Comparison of ENCODE assay signal across 1 cellular context in the genomic region with DNA sequence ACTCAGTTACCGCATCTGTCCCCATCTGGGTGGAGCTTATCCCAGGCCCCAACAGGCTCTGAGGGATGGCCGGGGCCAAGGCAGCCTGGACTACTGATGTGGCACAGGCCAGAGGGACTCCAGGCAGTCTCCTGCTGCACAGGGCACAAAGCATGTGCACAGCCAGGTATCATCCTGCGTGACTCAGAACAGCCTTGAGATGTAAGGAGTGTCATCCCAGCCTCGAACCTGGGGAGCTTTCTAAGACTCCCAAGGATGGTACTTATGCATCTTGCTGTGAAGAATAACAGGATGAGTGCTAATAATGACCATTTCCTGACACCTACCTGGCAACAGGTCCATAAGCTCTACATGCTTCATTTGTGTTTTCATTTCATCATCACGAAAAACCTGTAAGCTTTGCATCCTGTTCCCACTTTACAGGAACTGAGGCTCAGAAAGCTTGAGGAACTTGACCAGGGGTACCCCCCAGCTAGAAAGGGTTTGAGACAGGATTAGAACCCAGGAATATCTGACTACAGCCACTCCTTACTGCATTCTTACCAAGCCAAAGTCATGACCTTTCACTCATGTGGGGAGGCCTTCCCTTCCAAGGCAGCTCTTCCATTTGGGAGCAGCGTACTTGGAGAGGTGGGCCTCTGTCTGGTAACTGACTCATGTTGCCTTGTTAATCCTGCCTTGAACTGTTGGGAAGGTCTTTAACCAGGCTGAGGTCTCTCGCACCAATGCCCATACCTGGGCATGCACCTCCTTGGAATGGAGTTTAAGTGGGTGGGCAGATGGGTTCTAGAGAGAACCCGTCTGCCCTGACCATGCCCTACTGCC.
A peak's percentile ranks its signal among the peaks of the same experiment; 100 is the strongest.
TF ChIP-seq lines count a peak whose summit lies in the region.

No MANE protein-coding gene starts in this region.

TF ChIP-seq in K562, 482 proteins besides CTCF, POLR2A, EP300 and RAD21 (continues in another document):
- 0 out of 2 replicates have a peak, but pooled peaks have one; percentile 51 for TF ChIP-seq TARDBP (IDR thresholded peaks at IDR 0.05)
- TF ChIP-seq KLF13 (tag; IDR thresholded peaks at IDR 0.05; ENCODE audit: borderline replicate concordance, low read depth) = 0 out of 2 replicates have a peak, but pooled peaks have one; percentile 15
- no peak for TF ChIP-seq DIDO1 (tag; IDR thresholded peaks at IDR 0.05; ENCODE audit: low read depth)
- no peak for TF ChIP-seq MYC (IDR thresholded peaks at IDR 0.05; ENCODE audit: low read depth, low read length)
- TF ChIP-seq MYC (CRISPR knock-in tag; IDR thresholded peaks at IDR 0.05; ENCODE audit: borderline replicate concordance, low read depth) = peak; percentile 71
- TF ChIP-seq, protein P1, sequence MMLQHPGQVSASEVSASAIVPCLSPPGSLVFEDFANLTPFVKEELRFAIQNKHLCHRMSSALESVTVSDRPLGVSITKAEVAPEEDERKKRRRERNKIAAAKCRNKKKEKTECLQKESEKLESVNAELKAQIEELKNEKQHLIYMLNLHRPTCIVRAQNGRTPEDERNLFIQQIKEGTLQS (IDR thresholded peaks at IDR 0.05) = 0 out of 2 replicates have a peak, but pooled peaks have one; percentile 26
- TF ChIP-seq, protein P1 (CRISPR knock-in tag; conservative IDR thresholded peaks at IDR 0.05) = no peak
- TF ChIP-seq CBFB (CRISPR knock-in tag; IDR thresholded peaks at IDR 0.05) = 0 out of 2 replicates have a peak, but pooled peaks have one; percentile 41
- no peak for TF ChIP-seq NR2C1 (IDR thresholded peaks at IDR 0.05)
- TF ChIP-seq NR2C1 (tag; IDR thresholded peaks at IDR 0.05) = 0 out of 2 replicates have a peak, but pooled peaks have one; percentile 7
- TF ChIP-seq CHD7 (IDR thresholded peaks at IDR 0.05; ENCODE audit: low read depth, low read length) = no peak
- TF ChIP-seq FOXM1 (IDR thresholded peaks at IDR 0.05; ENCODE audit: low read depth) = no peak
- no peak for TF ChIP-seq FOXM1 (CRISPR knock-in tag; IDR thresholded peaks at IDR 0.05; ENCODE audit: low read depth)
- TF ChIP-seq, protein P2, sequence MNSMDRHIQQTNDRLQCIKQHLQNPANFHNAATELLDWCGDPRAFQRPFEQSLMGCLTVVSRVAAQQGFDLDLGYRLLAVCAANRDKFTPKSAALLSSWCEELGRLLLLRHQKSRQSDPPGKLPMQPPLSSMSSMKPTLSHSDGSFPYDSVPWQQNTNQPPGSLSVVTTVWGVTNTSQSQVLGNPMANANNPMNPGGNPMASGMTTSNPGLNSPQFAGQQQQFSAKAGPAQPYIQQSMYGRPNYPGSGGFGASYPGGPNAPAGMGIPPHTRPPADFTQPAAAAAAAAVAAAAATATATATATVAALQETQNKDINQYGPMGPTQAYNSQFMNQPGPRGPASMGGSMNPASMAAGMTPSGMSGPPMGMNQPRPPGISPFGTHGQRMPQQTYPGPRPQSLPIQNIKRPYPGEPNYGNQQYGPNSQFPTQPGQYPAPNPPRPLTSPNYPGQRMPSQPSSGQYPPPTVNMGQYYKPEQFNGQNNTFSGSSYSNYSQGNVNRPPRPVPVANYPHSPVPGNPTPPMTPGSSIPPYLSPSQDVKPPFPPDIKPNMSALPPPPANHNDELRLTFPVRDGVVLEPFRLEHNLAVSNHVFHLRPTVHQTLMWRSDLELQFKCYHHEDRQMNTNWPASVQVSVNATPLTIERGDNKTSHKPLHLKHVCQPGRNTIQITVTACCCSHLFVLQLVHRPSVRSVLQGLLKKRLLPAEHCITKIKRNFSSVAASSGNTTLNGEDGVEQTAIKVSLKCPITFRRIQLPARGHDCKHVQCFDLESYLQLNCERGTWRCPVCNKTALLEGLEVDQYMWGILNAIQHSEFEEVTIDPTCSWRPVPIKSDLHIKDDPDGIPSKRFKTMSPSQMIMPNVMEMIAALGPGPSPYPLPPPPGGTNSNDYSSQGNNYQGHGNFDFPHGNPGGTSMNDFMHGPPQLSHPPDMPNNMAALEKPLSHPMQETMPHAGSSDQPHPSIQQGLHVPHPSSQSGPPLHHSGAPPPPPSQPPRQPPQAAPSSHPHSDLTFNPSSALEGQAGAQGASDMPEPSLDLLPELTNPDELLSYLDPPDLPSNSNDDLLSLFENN (IDR thresholded peaks at IDR 0.05; ENCODE audit: low read depth in 2 of 2, low read length in 2 of 2) = peak in 1 of 2 experiments; percentile 48; a peak in 1 of 4 replicates
- TF ChIP-seq RHOXF2B (CRISPR knock-in tag; conservative IDR thresholded peaks at IDR 0.05) = 0 out of 2 replicates have a peak, but pooled peaks have one; percentile 59
- TF ChIP-seq ARNT (IDR thresholded peaks at IDR 0.05) = 0 out of 4 replicates have a peak, but pooled peaks of 1 of the 2 experiments have one; percentile 20
- no peak for TF ChIP-seq ID3 (CRISPR knock-in tag; IDR thresholded peaks at IDR 0.05)
- peak; percentile 22; the same call in 1 of the 2 replicates for TF ChIP-seq ID3 (tag; IDR thresholded peaks at IDR 0.05)
- TF ChIP-seq NR2C2 (CRISPR knock-in tag; IDR thresholded peaks at IDR 0.05) = no peak
- peak; percentile 43; the same call in 1 of the 2 replicates for TF ChIP-seq NR2C2 (tag; IDR thresholded peaks at IDR 0.05)
- no peak for TF ChIP-seq TAF1 (IDR thresholded peaks at IDR 0.05; ENCODE audit: control insufficient read depth, extremely low read depth, insufficient read depth, low read length, severe bottlenecking)
- TF ChIP-seq POLR2B (IDR thresholded peaks at IDR 0.05; ENCODE audit: low read depth, partially characterized antibody) = peak; percentile 48
- peak; percentile 9; the same call in 1 of the 2 replicates for TF ChIP-seq FOXK1 (CRISPR knock-in tag; IDR thresholded peaks at IDR 0.05; ENCODE audit: borderline replicate concordance)
- no peak for TF ChIP-seq NR3C1 (CRISPR knock-in tag; IDR thresholded peaks at IDR 0.05)
- TF ChIP-seq SMAD1 (IDR thresholded peaks at IDR 0.05; ENCODE audit: low read depth, low read length, partially characterized antibody) = peak; percentile 12
- no peak for TF ChIP-seq ZNF232 (CRISPR knock-in tag; IDR thresholded peaks at IDR 0.05)
- 0 out of 2 replicates have a peak, but pooled peaks have one; percentile 12 for TF ChIP-seq FOXP1 (CRISPR knock-in tag; IDR thresholded peaks at IDR 0.05)
- 0 out of 2 replicates have a peak, but pooled peaks have one; percentile 6 for TF ChIP-seq TAF7 (tag; IDR thresholded peaks at IDR 0.05)
- TF ChIP-seq, protein P3, sequence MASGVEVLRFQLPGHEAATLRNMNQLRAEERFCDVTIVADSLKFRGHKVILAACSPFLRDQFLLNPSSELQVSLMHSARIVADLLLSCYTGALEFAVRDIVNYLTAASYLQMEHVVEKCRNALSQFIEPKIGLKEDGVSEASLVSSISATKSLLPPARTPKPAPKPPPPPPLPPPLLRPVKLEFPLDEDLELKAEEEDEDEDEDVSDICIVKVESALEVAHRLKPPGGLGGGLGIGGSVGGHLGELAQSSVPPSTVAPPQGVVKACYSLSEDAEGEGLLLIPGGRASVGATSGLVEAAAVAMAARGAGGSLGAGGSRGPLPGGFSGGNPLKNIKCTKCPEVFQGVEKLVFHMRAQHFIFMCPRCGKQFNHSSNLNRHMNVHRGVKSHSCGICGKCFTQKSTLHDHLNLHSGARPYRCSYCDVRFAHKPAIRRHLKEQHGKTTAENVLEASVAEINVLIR (CRISPR knock-in tag; IDR thresholded peaks at IDR 0.05) = no peak
- TF ChIP-seq ZNF143 (CRISPR knock-in tag; IDR thresholded peaks at IDR 0.05) = 0 out of 2 replicates have a peak, but pooled peaks have one; percentile 15
- peak; percentile 37; the same call in 1 of the 2 replicates for TF ChIP-seq CEBPG (CRISPR knock-in tag; IDR thresholded peaks at IDR 0.05)
- TF ChIP-seq CEBPG (tag; conservative IDR thresholded peaks at IDR 0.05 in 1 of 2, IDR thresholded peaks at IDR 0.05 in 1 of 2) = 0 out of 4 replicates have a peak, but pooled peaks of 1 of the 2 experiments have one; percentile 34
- TF ChIP-seq ZNF764 (CRISPR knock-in tag; IDR thresholded peaks at IDR 0.05; ENCODE audit: low read depth) = no peak
- TF ChIP-seq ZNF174 (CRISPR knock-in tag; IDR thresholded peaks at IDR 0.05) = no peak
- no peak for TF ChIP-seq ZNF668 (CRISPR knock-in tag; IDR thresholded peaks at IDR 0.05)
- no peak for TF ChIP-seq TOE1 (IDR thresholded peaks at IDR 0.05; ENCODE audit: borderline replicate concordance)
- TF ChIP-seq TOE1 (CRISPR knock-in tag; IDR thresholded peaks at IDR 0.05; ENCODE audit: borderline replicate concordance, low read depth) = no peak
- peak in 1 of 2 experiments; percentile 43 for TF ChIP-seq NRF1 (conservative IDR thresholded peaks at IDR 0.05 in 1 of 2, IDR thresholded peaks at IDR 0.05 in 1 of 2)
- TF ChIP-seq ZNF175 (CRISPR knock-in tag; IDR thresholded peaks at IDR 0.05; ENCODE audit: low read depth) = peak; percentile 63
- TF ChIP-seq, protein P4, sequence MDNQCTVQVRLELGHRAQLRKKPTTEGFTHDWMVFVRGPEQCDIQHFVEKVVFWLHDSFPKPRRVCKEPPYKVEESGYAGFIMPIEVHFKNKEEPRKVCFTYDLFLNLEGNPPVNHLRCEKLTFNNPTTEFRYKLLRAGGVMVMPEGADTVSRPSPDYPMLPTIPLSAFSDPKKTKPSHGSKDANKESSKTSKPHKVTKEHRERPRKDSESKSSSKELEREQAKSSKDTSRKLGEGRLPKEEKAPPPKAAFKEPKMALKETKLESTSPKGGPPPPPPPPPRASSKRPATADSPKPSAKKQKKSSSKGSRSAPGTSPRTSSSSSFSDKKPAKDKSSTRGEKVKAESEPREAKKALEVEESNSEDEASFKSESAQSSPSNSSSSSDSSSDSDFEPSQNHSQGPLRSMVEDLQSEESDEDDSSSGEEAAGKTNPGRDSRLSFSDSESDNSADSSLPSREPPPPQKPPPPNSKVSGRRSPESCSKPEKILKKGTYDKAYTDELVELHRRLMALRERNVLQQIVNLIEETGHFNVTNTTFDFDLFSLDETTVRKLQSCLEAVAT (IDR thresholded peaks at IDR 0.05) = peak; percentile 52 to 67; a peak in 3 of 4 replicates
- TF ChIP-seq SRSF1 (IDR thresholded peaks at IDR 0.05; ENCODE audit: low read depth, low read length) = no peak
